In genomic region chr6:72865467-72865866, GRCh38 we compare ENCODE assay signal across 20 cellular contexts.
DNase-seq lines count a peak whose midpoint lies in the region; ATAC-seq, FAIRE-seq and TF ChIP-seq lines count a peak whose summit lies in the region.
"Had no signal": no experiment of that assay in that cellular context is flagged by ENCODE, and none has a peak within 500 bp of the region (broad histone marks: within the 10 kb centered on the region; RNA-seq: fewer than 3 reads in every experiment).

No MANE protein-coding gene starts in this region.

- peak; percentile 5 for FAIRE-seq in GM12891 (lab: Jason Lieb, UNC)
- FAIRE-seq: colon, TTC549 had no signal

- H3K79me2 ChIP-seq in ACC112 (ENCODE audit: control insufficient read depth, insufficient read depth, low read length, unreplicated experiment), result peaks cover 3% of the 10 kb centered on the region

- DNase-seq in GM12891 (ENCODE audit: insufficient read length, low spot score) (no peak), amniotic epithelial cell (ENCODE audit: low read depth) (peak; percentile 65), foreskin fibroblast (peak; percentile 66), COLO668 (lab: John Stamatoyannopoulos, UW; ENCODE audit: unreplicated experiment) (no peak), thyroid gland (no peak)
- DNase-seq in stimulated activated naive B cell treated with anti-CD40 and anti-IgM and Interleukin-4, amounts not matched to agents 10 μg/mL and 1 μg/mL and 100 μg/mL, for 72 hours, result no peak
- DNase-seq: activated CD4-positive, alpha-beta T cell treated with anti-CD3 and anti-CD28 coated beads, Interleukin-2, amount 50 U/mL, for 48 hours; COR-L47; erythroblast; left ventricle myocardium inferior; naive thymus-derived CD4-positive, alpha-beta T cell; NCI-H187; NCI-H510A; uterus had no signal

- H3K9me3 ChIP-seq in thyroid gland, result no peaks in the 10 kb centered on the region
- H3K9me3 ChIP-seq: left ventricle myocardium inferior, prostate gland, uterus had no signal

- H3K4me3 Mint-ChIP-seq in stimulated activated naive B cell treated with anti-CD40 and anti-IgM and Interleukin-4, amounts not matched to agents 10 μg/mL and 1 μg/mL and 100 μg/mL, for 72 hours, result no peak overlapping the region
- H3K4me3 Mint-ChIP-seq: naive thymus-derived CD4-positive, alpha-beta T cell had no signal

- peaks cover 13 to 25% of the 10 kb centered on the region in 2 donors for H3K4me1 Mint-ChIP-seq in stimulated activated naive B cell treated with anti-CD40 and anti-IgM and Interleukin-4, amounts not matched to agents 10 μg/mL and 1 μg/mL and 100 μg/mL, for 72 hours

- H3K4me1 ChIP-seq in ACC112 (ENCODE audit: control insufficient read depth, insufficient read depth, low read length, unreplicated experiment) (peaks cover 50% of the 10 kb centered on the region), thyroid gland (no peaks in the 10 kb centered on the region)
- H3K4me1 ChIP-seq: left ventricle myocardium inferior, prostate gland, uterus had no signal

- no peaks in the 10 kb centered on the region for H3K27me3 Mint-ChIP-seq in stimulated activated naive B cell treated with anti-CD40 and anti-IgM and Interleukin-4, amounts not matched to agents 10 μg/mL and 1 μg/mL and 100 μg/mL, for 72 hours
- H3K27me3 Mint-ChIP-seq: naive thymus-derived CD4-positive, alpha-beta T cell had no signal

- no peak for ATAC-seq in HG02759 (IDR thresholded peaks at IDR 0.05; ENCODE audit: unreplicated experiment)
- ATAC-seq in stimulated activated naive B cell treated with anti-CD40 and anti-IgM and Interleukin-4, amounts not matched to agents 10 μg/mL and 1 μg/mL and 100 μg/mL, for 72 hours (replicated peaks), result no peak
- ATAC-seq: naive thymus-derived CD4-positive, alpha-beta T cell had no signal

- H3K27me3 ChIP-seq in ACC112 (ENCODE audit: insufficient read depth, low read length) (no peaks in the 10 kb centered on the region), thyroid gland (no peaks in the 10 kb centered on the region)
- H3K27me3 ChIP-seq: uterus had no signal

- WGBS in thyroid gland, 2 donors, result 92 to 95% methylated on average over 2 of the region's 2 CpGs

- H3K4me3 ChIP-seq in ACC112 (ENCODE audit: low read depth, low read length), result no peak overlapping the region
- H3K4me3 ChIP-seq in foreskin fibroblast (ENCODE audit: low read depth in 1 of 2, low read length in 2 of 2), result no peak overlapping the region
- no peak overlapping the region for H3K4me3 ChIP-seq in thyroid gland (replicated peaks in 1 of 3)
- H3K4me3 ChIP-seq: left ventricle myocardium inferior, prostate gland, SK-N-MC, uterus had no signal

- H3K36me3 Mint-ChIP-seq in stimulated activated naive B cell treated with anti-CD40 and anti-IgM and Interleukin-4, amounts not matched to agents 10 μg/mL and 1 μg/mL and 100 μg/mL, for 72 hours, result peaks cover 7% of the 10 kb centered on the region in 2 donors

- no peak overlapping the region for H3K27ac Mint-ChIP-seq in stimulated activated naive B cell treated with anti-CD40 and anti-IgM and Interleukin-4, amounts not matched to agents 10 μg/mL and 1 μg/mL and 100 μg/mL, for 72 hours
- H3K27ac Mint-ChIP-seq: naive thymus-derived CD4-positive, alpha-beta T cell had no signal

- no peaks in the 10 kb centered on the region for H3K9me3 Mint-ChIP-seq in stimulated activated naive B cell treated with anti-CD40 and anti-IgM and Interleukin-4, amounts not matched to agents 10 μg/mL and 1 μg/mL and 100 μg/mL, for 72 hours
- H3K9me3 Mint-ChIP-seq: naive thymus-derived CD4-positive, alpha-beta T cell had no signal

- H3K27ac ChIP-seq in ACC112 (ENCODE audit: low read depth, low read length) (peak overlapping the region; percentile 37), thyroid gland (no peak overlapping the region)
- H3K27ac ChIP-seq: left ventricle myocardium inferior, prostate gland, SK-N-MC, uterus had no signal

- intact Hi-C loops in thyroid gland (cut with DNase I), result no loop called here

- peak overlapping the region; percentile 23 for H2AFZ ChIP-seq in ACC112 (ENCODE audit: low read length, unreplicated experiment)

- H3K36me3 ChIP-seq in ACC112 (ENCODE audit: insufficient read depth, low read length), result no peaks in the 10 kb centered on the region
- no peaks in the 10 kb centered on the region for H3K36me3 ChIP-seq in thyroid gland
- H3K36me3 ChIP-seq: left ventricle myocardium inferior, prostate gland, uterus had no signal

- TF ChIP-seq CTCF in foreskin fibroblast (IDR thresholded peaks at IDR 0.05; ENCODE audit: low read depth, low read length) (no peak), thyroid gland (IDR thresholded peaks at IDR 0.05) (no peak)

- TF ChIP-seq POLR2A in GM12891 (IDR thresholded peaks at IDR 0.05; ENCODE audit: low read depth, low read length) (no peak), thyroid gland (IDR thresholded peaks at IDR 0.05) (no peak)

TF ChIP-seq in GM12891, 5 proteins besides CTCF, POLR2A, EP300 and RAD21:
- no peak for TF ChIP-seq SPI1 (IDR thresholded peaks at IDR 0.05; ENCODE audit: low read depth, low read length)
- TF ChIP-seq TAF1 (IDR thresholded peaks at IDR 0.05; ENCODE audit: low read depth, low read length), result no peak
- no peak for TF ChIP-seq PAX5 (IDR thresholded peaks at IDR 0.05; ENCODE audit: insufficient read depth, low read length, severe bottlenecking)
- no peak for TF ChIP-seq POLR2AphosphoS5 (IDR thresholded peaks at IDR 0.05; ENCODE audit: low read depth, low read length)
- no peak for TF ChIP-seq POU2F2 (IDR thresholded peaks at IDR 0.05; ENCODE audit: low read depth, low read length)

Comparison
In these comparisons a context has a peak if more than half of its experiments do, and no peak if none do; other contexts are left out.
1. DNase-seq: peak in amniotic epithelial cell (single experiment) and foreskin fibroblast (2 of 2); none in GM12891 (single experiment), COLO668 (single experiment), thyroid gland (0 of 2) and stimulated activated naive B cell treated with anti-CD40 and anti-IgM and Interleukin-4, amounts not matched to agents 10 μg/mL and 1 μg/mL and 100 μg/mL, for 72 hours (single experiment).